Comparison of ENCODE assay signal across 31 cellular contexts in the genomic region with DNA sequence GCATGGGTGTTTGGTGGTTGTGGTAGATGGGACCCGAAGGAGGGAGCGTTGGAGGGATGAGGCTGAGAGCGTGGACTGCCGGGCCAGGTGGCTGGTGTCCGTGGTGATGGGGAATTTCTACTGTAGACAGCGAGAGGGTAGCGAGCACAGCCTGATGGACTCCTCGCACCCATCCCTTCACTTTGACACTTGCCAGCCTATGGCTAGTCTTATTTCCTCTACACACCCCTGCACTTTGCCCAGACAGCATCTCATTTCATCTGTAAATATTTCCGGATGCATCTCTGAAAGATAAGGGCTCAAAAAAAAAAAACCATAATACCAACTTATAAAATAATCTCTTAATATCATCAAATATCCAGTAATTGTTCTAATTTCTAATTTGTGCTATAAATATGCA. TPM values are rescaled to one million over a fixed set of nuclear protein-coding genes. Genes with fewer than 3 reads are reported as not detected.
DNase-seq lines count a peak whose midpoint lies in the region; ATAC-seq and TF ChIP-seq lines count a peak whose summit lies in the region.
"Had no signal": no experiment of that assay in that cellular context is flagged by ENCODE, and none has a peak within 500 bp of the region (broad histone marks: within the 10 kb centered on the region; RNA-seq: fewer than 3 reads in every experiment).

No MANE protein-coding gene starts in this region.

- TF ChIP-seq POLR2A in esophagus muscularis mucosa (IDR thresholded peaks at IDR 0.05; ENCODE audit: low read depth), result no peak

- POLR2A ChIA-PET in PC-9 (lab: Charles Lee; ENCODE audit: unreplicated experiment), result interaction anchor here (0.5 to 0.6 kb wide), 2 partner anchors 46 to 61 kb away, joined by 5 to 6 read pairs; no protein-coding TSS in a partner anchor

- 0 out of 22 replicates have a peak overlapping the region, but pooled peaks of 1 of the 11 experiments have one; percentile 16 for H3K9ac ChIP-seq in BLaER1 treated with 17β-estradiol and CSF1 and Interleukin-3, amounts not matched to agents 10 nM and 100 nM
- no peak overlapping the region for H3K9ac ChIP-seq in fibroblast of lung (ENCODE audit: insufficient read depth, low read length)
- H3K9ac ChIP-seq in skeletal muscle satellite cell (ENCODE audit: low read depth, low read length), result no peak overlapping the region

- peaks cover 0 to 3% (median 0%) of the 10 kb centered on the region in 11 experiments; a peak in 1 of 22 replicates for H3K27me3 ChIP-seq in BLaER1 treated with 17β-estradiol and CSF1 and Interleukin-3, amounts not matched to agents 10 nM and 100 nM
- H3K27me3 ChIP-seq in PC-9 (ENCODE audit: insufficient read depth, low read depth), result no peaks in the 10 kb centered on the region
- H3K27me3 ChIP-seq in fibroblast of lung (ENCODE audit: control insufficient read depth, insufficient read depth, low read length), result no peaks in the 10 kb centered on the region
- H3K27me3 ChIP-seq in skeletal muscle satellite cell (ENCODE audit: control insufficient read depth, insufficient read depth, low read length), result no peaks in the 10 kb centered on the region
- H3K27me3 ChIP-seq in esophagus muscularis mucosa, result no peaks in the 10 kb centered on the region
- H3K27me3 ChIP-seq: right atrium auricular region, spleen, uterus had no signal

- intact Hi-C loops in PC-9 (cut with micrococcal nuclease; ENCODE audit: unreplicated experiment), result no loop called here
- intact Hi-C loops in esophagus muscularis mucosa (cut with DNase I), result no loop called here

- H3K9me3 ChIP-seq in BLaER1 treated with 17β-estradiol and CSF1 and Interleukin-3, amounts not matched to agents 10 nM and 100 nM (replicated peaks in 1 of 11), result no peaks in the 10 kb centered on the region
- H3K9me3 ChIP-seq in PC-9 (ENCODE audit: insufficient read depth, low read depth), result no peaks in the 10 kb centered on the region
- H3K9me3 ChIP-seq in fibroblast of lung (ENCODE audit: control insufficient read depth, insufficient read depth, low read depth, low read length), result no peaks in the 10 kb centered on the region
- no peaks in the 10 kb centered on the region for H3K9me3 ChIP-seq in skeletal muscle satellite cell (replicated peaks; ENCODE audit: low read length)
- no peaks in the 10 kb centered on the region for H3K9me3 ChIP-seq in esophagus muscularis mucosa
- H3K9me3 ChIP-seq: right atrium auricular region, spleen, thoracic aorta, uterus had no signal

- H3F3A ChIP-seq in PC-9 (ENCODE audit: insufficient read depth, low read depth), result no peaks in the 10 kb centered on the region

- DNase-seq in PC-9, result no peak
- DNase-seq in fibroblast of lung (ENCODE audit: low read depth in 2 of 2), result no peak
- no peak for DNase-seq in SKM-1 (lab: John Stamatoyannopoulos, UW; ENCODE audit: unreplicated experiment)
- no peak for DNase-seq in esophagus muscularis mucosa (ENCODE audit: extremely low spot score)
- DNase-seq: activated CD4-positive, alpha-beta T cell treated with anti-CD3 and anti-CD28 coated beads for 4 hours; activated CD8-positive, alpha-beta T cell treated with anti-CD3 and anti-CD28 coated beads, Interleukin-2, amount 10 ng/mL, durations not matched to agents 7 days and 5 days; activated naive CD4-positive, alpha-beta T cell treated with anti-CD3 and anti-CD28 coated beads, Interleukin-2, amount 50 U/mL, for 16 hours; hippocampal formation; NCI-H1417; NCI-H2029 treated with DMSO at 0.1 percent for 48 hours; NCI-H2227 treated with DMSO at 0.1 percent for 48 hours; NCI-H526 treated with DMSO at 0.1 percent for 48 hours; NK-92 treated with Interleukin-12 subunit alpha and Interleukin-12 subunit beta, amount 100 ng/mL, for 24 hours; SIG-M5; spleen; stimulated activated CD4-positive, alpha-beta T cell treated with anti-CD3 and anti-CD28 coated beads, Interleukin-2, amount 100 ng/mL, for 24 hours; stimulated activated CD8-positive, alpha-beta memory T cell treated with anti-CD3 and anti-CD28 coated beads, Interleukin-4, amount 100 ng/mL, for 48 hours; stimulated activated naive CD8-positive, alpha-beta T cell treated with anti-CD3 and anti-CD28 coated beads, Interleukin-15, amount 100 ng/mL, for 72 hours; T-helper 9 cell had no signal

- peak overlapping the region; percentile 8 to 92 (median 79) for H3K4me2 ChIP-seq in BLaER1 treated with 17β-estradiol and CSF1 and Interleukin-3, amounts not matched to agents 10 nM and 100 nM
- H3K4me2 ChIP-seq in PC-9 (peak overlapping the region; percentile 48; the same call in 1 of the 2 replicates), fibroblast of lung (ENCODE audit: extremely low read depth, insufficient read depth, low read length) (peak overlapping the region; percentile 40), skeletal muscle satellite cell (ENCODE audit: low read length) (peak overlapping the region; percentile 75)
- H3K4me2 ChIP-seq: GM23338 had no signal

- no peaks in the 10 kb centered on the region for H3K36me3 ChIP-seq in BLaER1 treated with 17β-estradiol and CSF1 and Interleukin-3, amounts not matched to agents 10 nM and 100 nM
- no peaks in the 10 kb centered on the region for H3K36me3 ChIP-seq in PC-9 (ENCODE audit: low read depth)
- H3K36me3 ChIP-seq in fibroblast of lung (ENCODE audit: control insufficient read depth, insufficient read depth, low read length), result no peaks in the 10 kb centered on the region
- H3K36me3 ChIP-seq in skeletal muscle satellite cell (ENCODE audit: insufficient read depth, low read length), result peaks cover 5% of the 10 kb centered on the region
- H3K36me3 ChIP-seq in esophagus muscularis mucosa, result peaks cover 0 to under 1% (median 0%) of the 10 kb centered on the region in 4 donors
- H3K36me3 ChIP-seq: right atrium auricular region, spleen, thoracic aorta, uterus had no signal

- no peak overlapping the region; a peak in 2 of 22 replicates for H3K27ac ChIP-seq in BLaER1 treated with 17β-estradiol and CSF1 and Interleukin-3, amounts not matched to agents 10 nM and 100 nM
- H3K27ac ChIP-seq in PC-9 (no peak overlapping the region), fibroblast of lung (ENCODE audit: insufficient read depth, low read length) (peak overlapping the region; percentile 63), esophagus muscularis mucosa (replicated peaks in 1 of 4) (no peak overlapping the region)
- H3K27ac ChIP-seq: right atrium auricular region, spleen, thoracic aorta, uterus had no signal

- no peaks in the 10 kb centered on the region for H3K9me2 ChIP-seq in PC-9 (ENCODE audit: insufficient read depth)

- peaks cover 0 to 31% (median 5%) of the 10 kb centered on the region in 11 experiments; a peak in 8 of 22 replicates for H4K20me1 ChIP-seq in BLaER1 treated with 17β-estradiol and CSF1 and Interleukin-3, amounts not matched to agents 10 nM and 100 nM
- H4K20me1 ChIP-seq in PC-9 (ENCODE audit: insufficient read depth), result no peaks in the 10 kb centered on the region
- H4K20me1 ChIP-seq in fibroblast of lung (ENCODE audit: control insufficient read depth, extremely low read depth, insufficient read depth, low read length), result no peaks in the 10 kb centered on the region

- H3K4me3 ChIP-seq in BLaER1 treated with 17β-estradiol and CSF1 and Interleukin-3, amounts not matched to agents 10 nM and 100 nM, result no peak overlapping the region
- no peak overlapping the region for H3K4me3 ChIP-seq in PC-9
- H3K4me3 ChIP-seq in fibroblast of lung (replicated peaks in 1 of 4; ENCODE audit: control extremely low read depth in 1 of 4, insufficient read depth in 1 of 4, low read depth in 3 of 4, low read length in 4 of 4), result no peak overlapping the region
- peak overlapping the region; percentile 48 for H3K4me3 ChIP-seq in skeletal muscle satellite cell (ENCODE audit: low read length)
- H3K4me3 ChIP-seq in esophagus muscularis mucosa, result no peak overlapping the region
- H3K4me3 ChIP-seq: GM23338, right atrium auricular region, spleen, thoracic aorta, uterus had no signal

- 83% methylated on average over 9 of the region's 9 CpGs for WGBS in esophagus muscularis mucosa

- H3K79me2 ChIP-seq in PC-9 (ENCODE audit: low read depth) (no peaks in the 10 kb centered on the region), fibroblast of lung (ENCODE audit: control insufficient read depth, insufficient read depth, low read length) (no peaks in the 10 kb centered on the region)

- ATAC-seq in GM19023 (IDR thresholded peaks at IDR 0.05; ENCODE audit: unreplicated experiment), result no peak
- ATAC-seq: activated CD8-positive, alpha-beta T cell treated with anti-CD3 and anti-CD28 coated beads, Interleukin-2, amount 10 ng/mL, durations not matched to agents 7 days and 5 days; activated T-helper 17 cell treated with anti-CD3 and anti-CD28 coated beads, Interleukin-2, amount 50 U/mL, for 72 hours; GM23338; stimulated activated naive CD8-positive, alpha-beta T cell treated with anti-CD3 and anti-CD28 coated beads, Interleukin-15, amount 100 ng/mL, for 72 hours had no signal

- BruUV-seq in PC-9 (replicated peaks; lab: Mats Ljungman, UMichigan), result no TSS peak

- TF ChIP-seq EP300 in esophagus muscularis mucosa (IDR thresholded peaks at IDR 0.05), result no peak

- H2AFZ ChIP-seq in PC-9 (no peak overlapping the region), fibroblast of lung (ENCODE audit: low read length) (no peak overlapping the region)
- H2AFZ ChIP-seq: GM23338 had no signal

- no peak for TF ChIP-seq CTCF in PC-9 (conservative IDR thresholded peaks at IDR 0.05)
- TF ChIP-seq CTCF in fibroblast of lung (conservative IDR thresholded peaks at IDR 0.05 in 1 of 2, IDR thresholded peaks at IDR 0.05 in 1 of 2; ENCODE audit: low read depth in 1 of 2, low read length in 2 of 2), result no peak
- TF ChIP-seq CTCF in esophagus muscularis mucosa (IDR thresholded peaks at IDR 0.05), result no peak

- H3K4me1 ChIP-seq in BLaER1 treated with 17β-estradiol and CSF1 and Interleukin-3, amounts not matched to agents 10 nM and 100 nM, result peaks cover 50 to 89% (median 64%) of the 10 kb centered on the region in 10 experiments
- H3K4me1 ChIP-seq in PC-9 (replicated peaks; ENCODE audit: insufficient read depth), result peaks cover 29% of the 10 kb centered on the region
- H3K4me1 ChIP-seq in fibroblast of lung (ENCODE audit: control insufficient read depth, extremely low read depth, insufficient read depth, low read length), result peaks cover 30% of the 10 kb centered on the region
- peaks cover 68% of the 10 kb centered on the region for H3K4me1 ChIP-seq in skeletal muscle satellite cell (ENCODE audit: control insufficient read depth, insufficient read depth, low read length)
- peaks cover 0 to 44% (median 34%) of the 10 kb centered on the region in 4 donors for H3K4me1 ChIP-seq in esophagus muscularis mucosa
- H3K4me1 ChIP-seq: uterus had no signal

- CTCF ChIA-PET in PC-9 (lab: Charles Lee), result interaction anchor here (1.3 to 1.6 kb wide), 2 partner anchors 17 to 61 kb away, joined by 7 to 13 read pairs; no protein-coding TSS in a partner anchor

RNA-seq across cellular contexts. Expression of a gene that starts 5.8 kb away (rescaled TPM):
- total RNA-seq in PC-9 (2021) (1.4 TPM in 1 of 2 replicates, not detected in the other), fibroblast of lung (0.51 and 0.83 TPM in 2 replicates), esophagus muscularis mucosa (not detected)
- not detected in 2 replicates for polyA plus RNA-seq in fibroblast of lung
- not detected in 2 replicates for polyA plus RNA-seq in fibroblast of lung (2012)
- polyA minus RNA-seq in fibroblast of lung (ENCODE audit: low replicate concordance), result not detected in 2 replicates
- total RNA-seq in skeletal muscle satellite cell (2012; rRNA removed), result not detected in 2 replicates
- total RNA-seq: activated CD8-positive, alpha-beta T cell treated with anti-CD3 and anti-CD28 coated beads, Interleukin-2, amount 10 ng/mL, durations not matched to agents 7 days and 5 days; activated T-helper 17 cell treated with anti-CD3 and anti-CD28 coated beads, Interleukin-2, amount 50 U/mL, for 72 hours; G401; mammary epithelial cell; neural crest cell; right atrium auricular region; thoracic aorta had no signal
- polyA plus RNA-seq: endothelial cell of umbilical vein, GM23338, mammary epithelial cell had no signal

RNA-seq across cellular contexts. Expression of a gene that starts 19.6 kb away (rescaled TPM):
- 2.4 and 3.5 TPM in 2 replicates for total RNA-seq in PC-9 (2021)
- total RNA-seq in fibroblast of lung, result 0.26 and 0.33 TPM in 2 replicates
- polyA plus RNA-seq in fibroblast of lung, result 0.01 and 0.05 TPM in 2 replicates
- polyA plus RNA-seq in fibroblast of lung (2012), result 0.06 and 0.07 TPM in 2 replicates
- polyA minus RNA-seq in fibroblast of lung (ENCODE audit: low replicate concordance), result not detected in 2 replicates
- under 0.01 and 0.25 TPM in 2 replicates for total RNA-seq in skeletal muscle satellite cell (2012; rRNA removed)
- 1 to 10 TPM; 4.8 to 9.1 (median 6.4) TPM for total RNA-seq in esophagus muscularis mucosa
- total RNA-seq: activated CD8-positive, alpha-beta T cell treated with anti-CD3 and anti-CD28 coated beads, Interleukin-2, amount 10 ng/mL, durations not matched to agents 7 days and 5 days had no signal

RNA-seq across cellular contexts. Expression of a gene that starts 41.7 kb away (rescaled TPM):
- total RNA-seq in PC-9 (2021), result 9.9 and 10.5 TPM in 2 replicates
- total RNA-seq in fibroblast of lung, result 12.3 and 17.5 TPM in 2 replicates
- 20.4 and 29.0 TPM in 2 replicates for polyA plus RNA-seq in fibroblast of lung
- 21.9 and 30.1 TPM in 2 replicates for polyA plus RNA-seq in fibroblast of lung (2012)
- 37.0 and 64.5 TPM in 2 replicates for polyA minus RNA-seq in fibroblast of lung (ENCODE audit: low replicate concordance)
- 21.2 and 21.5 TPM in 2 replicates for total RNA-seq in skeletal muscle satellite cell (2012; rRNA removed)
- 10 to 100 TPM in 1 of 4 donors, 1 to 10 TPM in 3; 4.0 to 11.3 (median 6.0) TPM for total RNA-seq in esophagus muscularis mucosa
